ENCODE assay signal across 19 cellular contexts in genomic region chr17:41498276-41498675, GRCh38. TPM values are rescaled to one million over a fixed set of nuclear protein-coding genes. Genes with fewer than 3 reads are reported as not detected.
DNase-seq lines count a peak whose midpoint lies in the region; ATAC-seq and TF ChIP-seq lines count a peak whose summit lies in the region.
"Had no signal": no experiment of that assay in that cellular context is flagged by ENCODE, and none has a peak within 500 bp of the region (broad histone marks: within the 10 kb centered on the region; RNA-seq: fewer than 3 reads in every experiment).

No MANE protein-coding gene starts in this region.

- peak overlapping the region; percentile 23 to 88 for H3K27ac Mint-ChIP-seq in stimulated activated naive CD8-positive, alpha-beta T cell treated with anti-CD3 and anti-CD28 coated beads, Interleukin-15, amount 100 ng/mL, for 72 hours
- H3K27ac Mint-ChIP-seq: GM23338; mesothelial cell of epicardium; stimulated activated memory B cell treated with anti-CD40 and anti-IgM and Interleukin-4, amounts not matched to agents 10 μg/mL and 1 μg/mL and 100 μg/mL, for 72 hours had no signal

- no peaks in the 10 kb centered on the region for H3K27me3 Mint-ChIP-seq in stimulated activated naive CD8-positive, alpha-beta T cell treated with anti-CD3 and anti-CD28 coated beads, Interleukin-15, amount 100 ng/mL, for 72 hours

- no peaks in the 10 kb centered on the region for H3K9me3 Mint-ChIP-seq in stimulated activated naive CD8-positive, alpha-beta T cell treated with anti-CD3 and anti-CD28 coated beads, Interleukin-15, amount 100 ng/mL, for 72 hours
- H3K9me3 Mint-ChIP-seq: GM23338; mesothelial cell of epicardium; stimulated activated memory B cell treated with anti-CD40 and anti-IgM and Interleukin-4, amounts not matched to agents 10 μg/mL and 1 μg/mL and 100 μg/mL, for 72 hours had no signal

- no peak for DNase-seq in stimulated activated naive CD8-positive, alpha-beta T cell treated with anti-CD3 and anti-CD28 coated beads, Interleukin-15, amount 100 ng/mL, for 72 hours
- no peak for DNase-seq in stimulated activated naive CD8-positive, alpha-beta T cell treated with anti-CD3 and anti-CD28 coated beads, Interleukin-15, Interleukin-2, amounts not matched to agents 100 U/mL and 50 U/mL, for 24 hours
- DNase-seq in SKM-1 (lab: John Stamatoyannopoulos, UW; ENCODE audit: unreplicated experiment): peak; percentile 94
- no peak for DNase-seq in left lobe of liver (ENCODE audit: low spot score)
- DNase-seq in omental fat pad (ENCODE audit: low spot score): no peak
- no peak for DNase-seq in RPMI8226
- DNase-seq: activated CD4-positive, CD25-positive, alpha-beta regulatory T cell; activated gamma-delta T cell; foreskin melanocyte; NCI-H2081 treated with DMSO at 0.1 percent for 48 hours; NCI-H82 had no signal

- TF ChIP-seq CTCF in omental fat pad (IDR thresholded peaks at IDR 0.05): no peak

- ATAC-seq in stimulated activated naive CD8-positive, alpha-beta T cell treated with anti-CD3 and anti-CD28 coated beads, Interleukin-15, amount 100 ng/mL, for 72 hours: no peak
- ATAC-seq in stimulated activated naive CD8-positive, alpha-beta T cell treated with anti-CD3 and anti-CD28 coated beads, Interleukin-15, Interleukin-2, amounts not matched to agents 100 U/mL and 50 U/mL, for 24 hours: no peak
- ATAC-seq in left lobe of liver (peak; percentile 34), omental fat pad (ENCODE audit: low FRiP score) (no peak), GM18511 (IDR thresholded peaks at IDR 0.05; ENCODE audit: unreplicated experiment) (no peak), GM21367 (IDR thresholded peaks at IDR 0.05; ENCODE audit: unreplicated experiment) (no peak)
- ATAC-seq: GM23338; SK-N-SH treated with all-trans-retinoic acid at 6 μM for 48 hours; stimulated activated memory B cell treated with anti-CD40 and anti-IgM and Interleukin-4, amounts not matched to agents 10 μg/mL and 1 μg/mL and 100 μg/mL, for 72 hours had no signal

- no peak overlapping the region for H3K4me3 Mint-ChIP-seq in stimulated activated naive CD8-positive, alpha-beta T cell treated with anti-CD3 and anti-CD28 coated beads, Interleukin-15, amount 100 ng/mL, for 72 hours
- H3K4me3 Mint-ChIP-seq: GM23338; mesothelial cell of epicardium; stimulated activated memory B cell treated with anti-CD40 and anti-IgM and Interleukin-4, amounts not matched to agents 10 μg/mL and 1 μg/mL and 100 μg/mL, for 72 hours had no signal

- H3K4me1 Mint-ChIP-seq in stimulated activated naive CD8-positive, alpha-beta T cell treated with anti-CD3 and anti-CD28 coated beads, Interleukin-15, amount 100 ng/mL, for 72 hours: peaks cover 14% of the 10 kb centered on the region

RNA-seq across cellular contexts. Expression of gene KRT13, which starts 7.1 kb away (rescaled TPM):
- total RNA-seq in left lobe of liver (not detected), omental fat pad (under 1 TPM in 1 of 4 donors, not detected in 3; 0.65 TPM)
- total RNA-seq: astrocyte, GM23338, osteoblast had no signal

RNA-seq across cellular contexts. Expression of gene KRT36, which starts 8.6 kb away (rescaled TPM):
- not detected for total RNA-seq in left lobe of liver
- total RNA-seq in omental fat pad: not detected
- total RNA-seq: astrocyte, GM23338, mesothelial cell of epicardium had no signal

RNA-seq across cellular contexts. Expression of gene KRT35, which starts 17.3 kb away (rescaled TPM):
- total RNA-seq in left lobe of liver: not detected
- total RNA-seq in omental fat pad: not detected
- total RNA-seq: astrocyte, GM23338, mesothelial cell of epicardium, osteoblast had no signal

RNA-seq across cellular contexts. Expression of gene KRT15, which starts 20.4 kb away (rescaled TPM):
- total RNA-seq in left lobe of liver (0.15 TPM), omental fat pad (1 to 10 TPM in 2 of 4 donors, under 1 TPM in 1, not detected in 1; 0.31 to 2.5 (median 1.8) TPM)

RNA-seq across cellular contexts. Expression of gene KRT19, which starts 29.8 kb away (rescaled TPM):
- 5.7 TPM for total RNA-seq in left lobe of liver
- total RNA-seq in omental fat pad: 100 to 1,000 TPM in 2 of 4 donors, 10 to 100 TPM in 2; 22.1 to 838 (median 270) TPM
